In the genomic region with DNA sequence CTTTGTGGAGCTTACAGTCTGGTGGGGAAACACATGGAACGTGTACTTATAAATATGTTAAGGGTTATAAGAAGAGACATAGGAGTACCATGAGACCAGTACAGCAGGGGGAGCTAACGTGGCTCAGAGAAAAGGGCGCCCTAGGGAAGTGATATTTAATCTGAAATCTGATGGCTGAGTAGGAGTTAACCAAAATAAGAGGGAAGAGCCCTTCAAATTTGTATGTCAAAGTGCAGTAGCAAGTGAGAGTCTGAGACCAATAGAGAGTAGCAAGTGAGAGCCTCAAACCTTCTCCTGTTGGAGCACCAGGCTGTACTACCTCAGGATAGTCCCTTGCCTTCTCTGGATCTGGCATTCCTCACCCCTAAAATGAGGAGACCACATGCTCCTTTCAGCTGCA, we compare ENCODE assay signal across 8 cellular contexts. TPM values are rescaled to one million over a fixed set of nuclear protein-coding genes. Genes with fewer than 3 reads are reported as not detected.
DNase-seq lines count a peak whose midpoint lies in the region; ATAC-seq, FAIRE-seq and TF ChIP-seq lines count a peak whose summit lies in the region.

No MANE protein-coding gene starts in this region.

- peaks cover 7% of the 10 kb centered on the region for H3K9me3 Mint-ChIP-seq in astrocyte (ENCODE audit: unreplicated experiment)
- peaks cover 0 to 2% (median 0%) of the 10 kb centered on the region in 11 donors for H3K9me3 Mint-ChIP-seq in naive thymus-derived CD4-positive, alpha-beta T cell

- no peak for FAIRE-seq in astrocyte (lab: Jason Lieb, UNC)

- peak overlapping the region; percentile 81 for H3K27ac ChIP-seq in astrocyte (ENCODE audit: low read depth, low read length)
- H3K27ac ChIP-seq in naive thymus-derived CD4-positive, alpha-beta T cell (ENCODE audit: low read depth, low read length) = no peak overlapping the region

- H3K79me2 ChIP-seq in astrocyte (ENCODE audit: insufficient read depth, low read length) = no peaks in the 10 kb centered on the region

- H3K9me3 ChIP-seq in astrocyte (ENCODE audit: insufficient read depth, low read depth, low read length) = peaks cover 3% of the 10 kb centered on the region
- no peaks in the 10 kb centered on the region for H3K9me3 ChIP-seq in naive thymus-derived CD4-positive, alpha-beta T cell (ENCODE audit: control insufficient read depth in 2 of 3, low read length in 3 of 3)

- peaks cover 17% of the 10 kb centered on the region for H3K4me1 Mint-ChIP-seq in astrocyte (ENCODE audit: low read depth, unreplicated experiment)
- H3K4me1 Mint-ChIP-seq in naive thymus-derived CD4-positive, alpha-beta T cell = peaks cover 0 to 30% (median 11%) of the 10 kb centered on the region in 7 donors

- H3K27me3 ChIP-seq in astrocyte (ENCODE audit: insufficient read depth, low read length) = no peaks in the 10 kb centered on the region
- H3K27me3 ChIP-seq in naive thymus-derived CD4-positive, alpha-beta T cell (ENCODE audit: control insufficient read depth in 2 of 2, insufficient read depth in 2 of 2, low read length in 2 of 2) = no peaks in the 10 kb centered on the region

- peak; percentile 26 for TF ChIP-seq CTCF in astrocyte (IDR thresholded peaks at IDR 0.05; ENCODE audit: insufficient read depth, low read depth, low read length)

- H3K27me3 Mint-ChIP-seq in astrocyte (ENCODE audit: low read depth, unreplicated experiment) = no peaks in the 10 kb centered on the region
- H3K27me3 Mint-ChIP-seq in naive thymus-derived CD4-positive, alpha-beta T cell = no peaks in the 10 kb centered on the region

- peak overlapping the region; percentile 47 for H3K9ac ChIP-seq in astrocyte (ENCODE audit: low read length)

- CTCF ChIA-PET in naive thymus-derived CD4-positive, alpha-beta T cell (lab: Charles Lee) = no interaction called here

- H3K4me3 ChIP-seq in astrocyte (ENCODE audit: insufficient read depth, low read depth, low read length) = no peak overlapping the region
- H3K4me3 ChIP-seq in naive thymus-derived CD4-positive, alpha-beta T cell (ENCODE audit: low read length) = no peak overlapping the region

- H3K4me2 ChIP-seq in astrocyte (ENCODE audit: low read length) = peak overlapping the region; percentile 40

- no peak overlapping the region for H3K4me3 Mint-ChIP-seq in astrocyte (ENCODE audit: unreplicated experiment)
- no peak overlapping the region for H3K4me3 Mint-ChIP-seq in naive thymus-derived CD4-positive, alpha-beta T cell

- DNase-seq in DMS 273 treated with DMSO at 0.1 percent for 48 hours (lab: John Stamatoyannopoulos, UW) (peak; percentile 14), LHCN-M2 (ENCODE audit: low read depth) (peak; percentile 63), astrocyte (ENCODE audit: low read depth) (no peak), NCI-H446 treated with DMSO at 0.1 percent for 48 hours (lab: John Stamatoyannopoulos, UW) (no peak)
- DNase-seq in naive thymus-derived CD4-positive, alpha-beta T cell = peak in 3 of 9 donors; percentile 3 to 27 (median 4)

- peaks cover 29% of the 10 kb centered on the region for H3K4me1 ChIP-seq in astrocyte (ENCODE audit: insufficient read depth, low read length)
- H3K4me1 ChIP-seq in naive thymus-derived CD4-positive, alpha-beta T cell (ENCODE audit: control insufficient read depth in 2 of 2, insufficient read depth in 2 of 2, low read length in 2 of 2) = peaks cover 0 to 4% of the 10 kb centered on the region in 2 donors

- ATAC-seq in naive thymus-derived CD4-positive, alpha-beta T cell = peak; percentile 69
- ATAC-seq in GM18870 (IDR thresholded peaks at IDR 0.05; ENCODE audit: unreplicated experiment) = no peak
- no peak for ATAC-seq in GM19397 (IDR thresholded peaks at IDR 0.05; ENCODE audit: unreplicated experiment)
- ATAC-seq in HG03139 (IDR thresholded peaks at IDR 0.05; ENCODE audit: unreplicated experiment) = no peak

- H4K20me1 ChIP-seq in astrocyte (ENCODE audit: insufficient read depth, low read length) = no peaks in the 10 kb centered on the region

- no peaks in the 10 kb centered on the region for H3K36me3 ChIP-seq in astrocyte (ENCODE audit: insufficient read depth, low read length)
- no peaks in the 10 kb centered on the region for H3K36me3 ChIP-seq in naive thymus-derived CD4-positive, alpha-beta T cell (ENCODE audit: control insufficient read depth in 2 of 3, insufficient read depth in 3 of 3, low read length in 3 of 3)

- POLR2A ChIA-PET in naive thymus-derived CD4-positive, alpha-beta T cell (lab: Charles Lee) = interaction anchor here (0.6 kb wide), 2 partner anchors 43 to 538 kb away, joined by 3 read pairs; no protein-coding TSS in a partner anchor

- H3K27ac Mint-ChIP-seq in astrocyte (ENCODE audit: unreplicated experiment) = peak overlapping the region; percentile 94
- peak overlapping the region in 3 of 9 donors; percentile 6 to 68 (median 51) for H3K27ac Mint-ChIP-seq in naive thymus-derived CD4-positive, alpha-beta T cell

- H2AFZ ChIP-seq in astrocyte (ENCODE audit: low read depth, low read length) = no peak overlapping the region

- intact Hi-C loops in naive thymus-derived CD4-positive, alpha-beta T cell (cut with micrococcal nuclease) = loop anchor here in 1 of 2 donors (1.0 kb wide), 2 partner anchors 34 to 157 kb away; no protein-coding TSS in a partner anchor

- H3K36me3 Mint-ChIP-seq in astrocyte (ENCODE audit: low read depth, unreplicated experiment) = peaks cover 2% of the 10 kb centered on the region
- H3K36me3 Mint-ChIP-seq in naive thymus-derived CD4-positive, alpha-beta T cell = peaks cover 0 to 2% (median 0%) of the 10 kb centered on the region in 5 donors

RNA-seq across cellular contexts. Expression of gene PKIG, which starts 6.1 kb away (rescaled TPM):
- total RNA-seq in LHCN-M2 (2014; rRNA removed) (9.8 and 11.1 TPM in 2 replicates), astrocyte (27.8 and 30.1 TPM in 2 replicates)
- polyA plus RNA-seq in LHCN-M2 (2012) = 14.6 TPM
- total RNA-seq in naive thymus-derived CD4-positive, alpha-beta T cell = 1 to 10 TPM; 1.9 to 6.0 (median 2.9) TPM
- 1 to 10 TPM; 2.9 to 3.6 TPM for polyA plus RNA-seq in naive thymus-derived CD4-positive, alpha-beta T cell

RNA-seq across cellular contexts. Expression of gene SERINC3, which starts 54.4 kb away (rescaled TPM):
- total RNA-seq in LHCN-M2 (2014; rRNA removed) (60.1 and 70.8 TPM in 2 replicates), astrocyte (94.3 and 107 TPM in 2 replicates)
- polyA plus RNA-seq in LHCN-M2 (2012) = 65.5 TPM
- total RNA-seq in naive thymus-derived CD4-positive, alpha-beta T cell = 10 to 100 TPM; 59.7 to 85.3 (median 78.9) TPM
- polyA plus RNA-seq in naive thymus-derived CD4-positive, alpha-beta T cell = 100 to 1,000 TPM; 188 to 199 TPM

Comparison
In these comparisons a context has a peak if more than half of its experiments do, and no peak if none do; other contexts are left out.
1. DNase-seq: peak in DMS 273 treated with DMSO at 0.1 percent for 48 hours (single experiment) and LHCN-M2 (single experiment); none in astrocyte (single experiment) and NCI-H446 treated with DMSO at 0.1 percent for 48 hours (single experiment).